In the genomic region with DNA sequence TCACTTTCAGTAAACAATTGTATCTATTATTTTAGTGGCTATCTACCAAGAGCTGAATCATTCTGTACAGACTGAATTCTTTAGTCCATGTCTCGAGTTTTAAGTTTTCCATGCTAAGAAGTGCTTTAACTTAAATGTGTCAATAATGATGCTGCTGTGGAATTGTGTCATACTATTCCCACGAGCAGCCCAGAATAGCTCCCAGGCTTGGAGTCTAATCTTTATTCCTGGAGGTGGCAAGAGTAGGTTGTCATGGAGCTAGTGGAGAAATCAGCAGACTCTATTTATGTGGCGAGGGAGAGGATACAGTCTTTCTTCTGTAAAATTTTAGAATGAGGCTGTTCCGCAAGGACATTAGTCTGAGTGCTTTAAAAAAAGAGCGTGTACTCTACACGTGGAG, we compare ENCODE assay signal across 14 cellular contexts.
"Had no signal": no experiment of that assay in that cellular context is flagged by ENCODE, and none has a peak within 500 bp of the region (broad histone marks: within the 10 kb centered on the region; RNA-seq: fewer than 3 reads in every experiment).

No MANE protein-coding gene starts in this region.

- H3K4me3 ChIP-seq: hepatocyte, neural progenitor cell, suprapubic skin had no signal

- DNase-seq: activated CD4-positive, alpha-beta T cell treated with anti-CD3 and anti-CD28 coated beads, Interleukin-2, amount 10 ng/mL, durations not matched to agents 7 days and 5 days; activated CD8-positive, alpha-beta memory T cell treated with anti-CD3 and anti-CD28 coated beads, Interleukin-2, amount 50 U/mL, for 48 hours; activated gamma-delta T cell; activated T-cell treated with anti-CD3 and anti-CD28 coated beads, Interleukin-2, amount 50 U/mL, for 72 hours; amniotic stem cell; erythroblast; retina; stimulated activated naive CD8-positive, alpha-beta T cell treated with anti-CD3 and anti-CD28 coated beads, Interleukin-15, Interleukin-2, amounts not matched to agents 100 U/mL and 50 U/mL, for 24 hours; trophoblast cell had no signal

- ATAC-seq: activated naive CD4-positive, alpha-beta T cell treated with anti-CD3 and anti-CD28 coated beads, Interleukin-2, amount 50 U/mL, for 72 hours; activated T-cell treated with anti-CD3 and anti-CD28 coated beads, Interleukin-2, amount 50 U/mL, for 72 hours; stimulated activated naive CD8-positive, alpha-beta T cell treated with anti-CD3 and anti-CD28 coated beads, Interleukin-15, Interleukin-2, amounts not matched to agents 100 U/mL and 50 U/mL, for 24 hours had no signal

- H3K27ac ChIP-seq: hepatocyte, neural progenitor cell, suprapubic skin had no signal

- H3K4me2 ChIP-seq: hepatocyte, neural progenitor cell had no signal

- H3K9ac ChIP-seq: neural progenitor cell had no signal

- H3K36me3 ChIP-seq: neural progenitor cell, suprapubic skin had no signal

- H3K79me2 ChIP-seq: hepatocyte had no signal

- H3K27me3 ChIP-seq: dorsolateral prefrontal cortex, hepatocyte, neural progenitor cell, suprapubic skin had no signal

- H3K4me1 ChIP-seq: neural progenitor cell, suprapubic skin had no signal

- H3K9me3 ChIP-seq: suprapubic skin had no signal

- H2AFZ ChIP-seq: hepatocyte, neural progenitor cell had no signal
